Comparison of ENCODE assay signal across 24 cellular contexts in the genomic region with DNA sequence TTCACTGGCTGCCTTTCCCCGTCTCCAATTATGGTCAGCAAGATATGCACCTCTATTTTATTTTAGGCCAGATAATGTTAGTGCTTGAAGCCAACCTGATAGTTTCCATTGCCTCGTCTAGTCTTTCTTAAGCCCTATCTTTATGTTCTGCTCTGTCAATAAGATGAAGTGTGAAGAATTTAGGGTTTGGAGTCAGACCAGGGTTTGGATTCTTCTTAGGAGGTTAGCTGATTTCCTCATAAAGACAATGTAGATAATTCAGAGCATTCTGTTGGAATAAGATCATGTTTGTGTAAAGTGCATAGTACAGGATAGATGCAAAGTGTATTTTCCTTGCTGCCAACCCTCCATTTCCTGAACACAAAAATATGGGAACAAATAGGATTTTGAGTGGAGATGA.
"Had no signal": no experiment of that assay in that cellular context is flagged by ENCODE, and none has a peak within 500 bp of the region (broad histone marks: within the 10 kb centered on the region; RNA-seq: fewer than 3 reads in every experiment).

No MANE protein-coding gene starts in this region.

- ATAC-seq: activated naive CD4-positive, alpha-beta T cell treated with anti-CD3 and anti-CD28 coated beads, Interleukin-2, amount 50 U/mL, for 72 hours; activated T-helper 17 cell treated with anti-CD3 and anti-CD28 coated beads, Interleukin-2, amount 50 U/mL, for 72 hours; heart right ventricle; left lobe of liver; lower lobe of right lung; naive thymus-derived CD8-positive, alpha-beta T cell; stimulated activated naive B cell treated with anti-CD40 and anti-IgM and Interleukin-4, amounts not matched to agents 10 μg/mL and 1 μg/mL and 100 μg/mL, for 72 hours had no signal

- H3K9me3 ChIP-seq: colonic mucosa, esophagus muscularis mucosa, heart right ventricle, lower lobe of right lung, testis, vagina had no signal

- DNase-seq: activated CD8-positive, alpha-beta memory T cell treated with anti-CD3 and anti-CD28 coated beads for 24 hours; activated CD8-positive, alpha-beta memory T cell treated with anti-CD3 and anti-CD28 coated beads, Interleukin-2, amount 50 U/mL, for 4 hours; activated T-cell treated with anti-CD3 and anti-CD28 coated beads, Interleukin-2, amount 50 U/mL, for 24 hours; amniotic stem cell; brain microvascular endothelial cell; caudate nucleus; colonic mucosa; dorsolateral prefrontal cortex; heart right ventricle; lower lobe of right lung; naive thymus-derived CD8-positive, alpha-beta T cell; retina; stimulated activated CD4-positive, alpha-beta T cell treated with anti-CD3 and anti-CD28 coated beads, Interleukin-2, amount 100 ng/mL, for 48 hours; stimulated activated CD8-positive, alpha-beta memory T cell treated with anti-CD3 and anti-CD28 coated beads, Interleukin-4, amount 100 ng/mL, for 48 hours; stimulated activated naive B cell treated with anti-CD40 and anti-IgM and Interleukin-4, amounts not matched to agents 10 μg/mL and 1 μg/mL and 100 μg/mL, for 72 hours; T-helper 9 cell; testis had no signal

- H3K4me1 Mint-ChIP-seq: activated T-helper 17 cell treated with anti-CD3 and anti-CD28 coated beads, Interleukin-2, amount 50 U/mL, for 72 hours; naive thymus-derived CD8-positive, alpha-beta T cell; stimulated activated naive B cell treated with anti-CD40 and anti-IgM and Interleukin-4, amounts not matched to agents 10 μg/mL and 1 μg/mL and 100 μg/mL, for 72 hours had no signal

- H3K9me3 Mint-ChIP-seq: activated naive CD4-positive, alpha-beta T cell treated with anti-CD3 and anti-CD28 coated beads, Interleukin-2, amount 50 U/mL, for 72 hours; activated T-cell treated with anti-CD3 and anti-CD28 coated beads, Interleukin-2, amount 50 U/mL, for 24 hours; activated T-helper 17 cell treated with anti-CD3 and anti-CD28 coated beads, Interleukin-2, amount 50 U/mL, for 72 hours; naive thymus-derived CD8-positive, alpha-beta T cell; stimulated activated naive B cell treated with anti-CD40 and anti-IgM and Interleukin-4, amounts not matched to agents 10 μg/mL and 1 μg/mL and 100 μg/mL, for 72 hours had no signal

- H3K4me3 Mint-ChIP-seq: activated T-cell treated with anti-CD3 and anti-CD28 coated beads, Interleukin-2, amount 50 U/mL, for 24 hours; activated T-helper 17 cell treated with anti-CD3 and anti-CD28 coated beads, Interleukin-2, amount 50 U/mL, for 72 hours; naive thymus-derived CD8-positive, alpha-beta T cell; stimulated activated naive B cell treated with anti-CD40 and anti-IgM and Interleukin-4, amounts not matched to agents 10 μg/mL and 1 μg/mL and 100 μg/mL, for 72 hours; type B pancreatic cell had no signal

- H3K36me3 Mint-ChIP-seq: activated naive CD4-positive, alpha-beta T cell treated with anti-CD3 and anti-CD28 coated beads, Interleukin-2, amount 50 U/mL, for 72 hours; naive thymus-derived CD8-positive, alpha-beta T cell; stimulated activated naive B cell treated with anti-CD40 and anti-IgM and Interleukin-4, amounts not matched to agents 10 μg/mL and 1 μg/mL and 100 μg/mL, for 72 hours; type B pancreatic cell had no signal

- H3K27ac Mint-ChIP-seq: activated naive CD4-positive, alpha-beta T cell treated with anti-CD3 and anti-CD28 coated beads, Interleukin-2, amount 50 U/mL, for 72 hours; activated T-cell treated with anti-CD3 and anti-CD28 coated beads, Interleukin-2, amount 50 U/mL, for 24 hours; activated T-helper 17 cell treated with anti-CD3 and anti-CD28 coated beads, Interleukin-2, amount 50 U/mL, for 72 hours; naive thymus-derived CD8-positive, alpha-beta T cell; stimulated activated naive B cell treated with anti-CD40 and anti-IgM and Interleukin-4, amounts not matched to agents 10 μg/mL and 1 μg/mL and 100 μg/mL, for 72 hours; type B pancreatic cell had no signal

- H3K4me1 ChIP-seq: esophagus muscularis mucosa, heart right ventricle, lower lobe of right lung, testis, vagina had no signal

- H3K4me3 ChIP-seq: colonic mucosa, dorsolateral prefrontal cortex, esophagus muscularis mucosa, heart right ventricle, lower lobe of right lung, testis, vagina had no signal

- H3K27me3 ChIP-seq: brain microvascular endothelial cell, colonic mucosa, esophagus muscularis mucosa, testis, vagina had no signal

- H3K27me3 Mint-ChIP-seq: activated T-helper 17 cell treated with anti-CD3 and anti-CD28 coated beads, Interleukin-2, amount 50 U/mL, for 72 hours; progenitor cell of endocrine pancreas; stimulated activated naive B cell treated with anti-CD40 and anti-IgM and Interleukin-4, amounts not matched to agents 10 μg/mL and 1 μg/mL and 100 μg/mL, for 72 hours; type B pancreatic cell had no signal

- H3K36me3 ChIP-seq: brain microvascular endothelial cell, colonic mucosa, esophagus muscularis mucosa, heart right ventricle, lower lobe of right lung, vagina had no signal

- H3K27ac ChIP-seq: brain microvascular endothelial cell, dorsolateral prefrontal cortex, esophagus muscularis mucosa, heart right ventricle, lower lobe of right lung, testis, vagina had no signal
